30 cellular contexts compared by ENCODE assay signal in genomic region chr19:41748012-41748411, GRCh38. TPM values are rescaled to one million over a fixed set of nuclear protein-coding genes. Genes with fewer than 3 reads are reported as not detected.
"Had no signal": no experiment of that assay in that cellular context is flagged by ENCODE, and none has a peak within 500 bp of the region (broad histone marks: within the 10 kb centered on the region; RNA-seq: fewer than 3 reads in every experiment).

No MANE protein-coding gene starts in this region.

- H3K4me1 ChIP-seq: foreskin keratinocyte, gastrocnemius medialis, heart left ventricle had no signal

- H3K9me3 ChIP-seq: body of pancreas, esophagus muscularis mucosa, gastrocnemius medialis, heart left ventricle had no signal

- ATAC-seq: activated CD4-positive, CD25-positive, alpha-beta regulatory T cell treated with anti-CD3 and anti-CD28 coated beads, Interleukin-2, amount 50 U/mL, for 24 hours; activated CD8-positive, alpha-beta T cell treated with anti-CD3 and anti-CD28 coated beads for 36 hours; activated T-cell treated with anti-CD3 and anti-CD28 coated beads, Interleukin-2, amount 50 U/mL, for 4 hours; activated T-helper 17 cell treated with anti-CD3 and anti-CD28 coated beads, Interleukin-2, amount 50 U/mL, for 72 hours; body of pancreas; effector memory CD8-positive, alpha-beta T cell; foreskin keratinocyte; gastrocnemius medialis; heart left ventricle had no signal

- H3K27ac ChIP-seq: body of pancreas, esophagus muscularis mucosa, foreskin keratinocyte, gastrocnemius medialis, heart left ventricle, WERI-Rb-1 had no signal

- H3K36me3 ChIP-seq: esophagus muscularis mucosa, gastrocnemius medialis, heart left ventricle, WERI-Rb-1 had no signal

- DNase-seq: activated B cell treated with CpG ODN at 0.5 μM for 24 hours; activated CD4-positive, alpha-beta T cell treated with anti-CD3 and anti-CD28 coated beads for 48 hours; activated CD4-positive, alpha-beta T cell treated with anti-CD3 and anti-CD28 coated beads, Interleukin-2, amount 50 U/mL, for 1 hour; activated CD4-positive, alpha-beta T cell treated with anti-CD3 and anti-CD28 coated beads, Interleukin-2, amount 50 U/mL, for 48 hours; activated CD8-positive, alpha-beta memory T cell treated with anti-CD3 and anti-CD28 coated beads for 24 hours; activated CD8-positive, alpha-beta T cell treated with anti-CD3 and anti-CD28 coated beads for 36 hours; activated effector memory CD4-positive, alpha-beta T cell treated with Interleukin-2 at 50 U/mL for 16 hours; activated gamma-delta T cell treated with Interleukin-2 at 50 U/mL for 16 hours; activated naive CD4-positive, alpha-beta T cell treated with anti-CD3 and anti-CD28 coated beads, Interleukin-2, amount 50 U/mL, for 16 hours; activated naive CD4-positive, alpha-beta T cell treated with Interleukin-2 at 50 U/mL for 16 hours; activated T-cell treated with anti-CD3 and anti-CD28 coated beads, Interleukin-2, amount 50 U/mL, for 4 hours; amniotic stem cell; aorta; body of pancreas; caudate nucleus; cortex of kidney; dermis blood vessel endothelial cell; effector CD4-positive, alpha-beta T cell; effector memory CD8-positive, alpha-beta T cell; erythroblast; foreskin keratinocyte; gastrocnemius medialis; glutamatergic neuron; heart left ventricle; T1000; WERI-Rb-1 had no signal

- H3K27me3 ChIP-seq: body of pancreas had no signal

- H3K4me3 ChIP-seq: body of pancreas, esophagus muscularis mucosa, gastrocnemius medialis, heart left ventricle had no signal

RNA-seq across cellular contexts. Expression of gene CEACAM6, which starts 7.3 kb away (rescaled TPM):
- total RNA-seq: activated B cell treated with CpG ODN at 0.5 μM for 24 hours; activated CD8-positive, alpha-beta T cell treated with anti-CD3 and anti-CD28 coated beads for 36 hours; activated T-helper 17 cell treated with anti-CD3 and anti-CD28 coated beads, Interleukin-2, amount 50 U/mL, for 72 hours; chondrocyte; dermis blood vessel endothelial cell had no signal

RNA-seq across cellular contexts. Expression of gene CEACAM5, which starts 39.6 kb away (rescaled TPM):
- total RNA-seq: activated B cell treated with CpG ODN at 0.5 μM for 24 hours; activated CD8-positive, alpha-beta T cell treated with anti-CD3 and anti-CD28 coated beads for 36 hours; activated T-helper 17 cell treated with anti-CD3 and anti-CD28 coated beads, Interleukin-2, amount 50 U/mL, for 72 hours; chondrocyte; dermis blood vessel endothelial cell; foreskin keratinocyte had no signal

RNA-seq across cellular contexts. Expression of gene CEACAM3, which starts 48.4 kb away (rescaled TPM):
- total RNA-seq: activated B cell treated with CpG ODN at 0.5 μM for 24 hours; activated CD8-positive, alpha-beta T cell treated with anti-CD3 and anti-CD28 coated beads for 36 hours; activated T-cell treated with anti-CD3 and anti-CD28 coated beads, Interleukin-2, amount 50 U/mL, for 4 hours; activated T-helper 17 cell treated with anti-CD3 and anti-CD28 coated beads, Interleukin-2, amount 50 U/mL, for 72 hours; body of pancreas; chondrocyte; dermis blood vessel endothelial cell; foreskin keratinocyte; gastrocnemius medialis had no signal

RNA-seq across cellular contexts. Expression of gene CEACAM7, which starts 59.9 kb away (rescaled TPM):
- total RNA-seq: activated B cell treated with CpG ODN at 0.5 μM for 24 hours; activated CD8-positive, alpha-beta T cell treated with anti-CD3 and anti-CD28 coated beads for 36 hours; activated T-helper 17 cell treated with anti-CD3 and anti-CD28 coated beads, Interleukin-2, amount 50 U/mL, for 72 hours; chondrocyte; foreskin keratinocyte had no signal
